16 cellular contexts compared by ENCODE assay signal in the genomic region with DNA sequence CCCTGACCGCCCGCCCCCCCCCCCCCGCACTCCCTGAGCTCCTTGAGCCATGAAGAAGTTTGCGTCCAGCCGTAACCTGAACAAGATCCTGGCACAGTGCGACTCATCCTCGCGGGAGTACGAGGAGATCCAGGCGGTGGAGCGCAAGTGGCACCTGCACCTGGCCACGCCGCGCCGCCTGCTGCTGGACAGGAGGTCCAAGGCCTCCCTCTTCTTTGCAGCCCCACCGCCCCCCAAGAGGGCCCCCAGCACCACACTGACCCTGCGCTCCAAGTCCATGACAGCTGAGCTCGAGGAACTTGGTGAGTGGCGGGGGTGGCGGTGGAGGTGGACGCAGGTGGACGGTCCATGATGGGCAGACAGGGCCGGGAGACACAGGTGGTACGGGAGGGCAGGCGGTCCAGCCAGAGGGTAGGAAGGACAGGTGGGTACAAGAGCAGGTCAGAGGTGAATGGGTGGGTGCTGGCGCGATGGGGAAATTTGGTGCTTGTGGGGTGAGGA. TPM values are rescaled to one million over a fixed set of nuclear protein-coding genes. Genes with fewer than 3 reads are reported as not detected.
DNase-seq lines count a peak whose midpoint lies in the region; ATAC-seq and TF ChIP-seq lines count a peak whose summit lies in the region.
"Had no signal": no experiment of that assay in that cellular context is flagged by ENCODE, and none has a peak within 500 bp of the region (broad histone marks: within the 10 kb centered on the region; RNA-seq: fewer than 3 reads in every experiment).

No MANE protein-coding gene starts in this region.

- H4K5ac ChIP-seq in H9 (ENCODE audit: insufficient read length, low read depth, low read length), result no peak overlapping the region

- no peak overlapping the region for H3K4me2 ChIP-seq in H9 (ENCODE audit: insufficient read depth, insufficient read length, low read length)

- TF ChIP-seq CTCF in H9 (conservative IDR thresholded peaks at IDR 0.05) (no peak), WTC11 (IDR thresholded peaks at IDR 0.05) (no peak)

- H3K23ac ChIP-seq in H9 (ENCODE audit: insufficient read length, low read depth, low read length), result no peak overlapping the region

- H3K18ac ChIP-seq in H9 (ENCODE audit: insufficient read length, low read depth, low read length), result peak overlapping the region; percentile 21

- H2BK120ac ChIP-seq in H9 (ENCODE audit: low read depth, low read length, poor library complexity, severe bottlenecking), result no peak overlapping the region

- ATAC-seq in WTC11 (no peak), left ventricle myocardium superior (no peak), HG02571 (IDR thresholded peaks at IDR 0.05; ENCODE audit: unreplicated experiment) (no peak)
- ATAC-seq: PC-3, T-cell had no signal

- H3K27ac Mint-ChIP-seq in H9 (no peak overlapping the region), WTC11 (no peak overlapping the region)
- H3K27ac Mint-ChIP-seq: T-cell had no signal

- H3K14ac ChIP-seq in H9 (ENCODE audit: insufficient read depth, low read length), result no peak overlapping the region

- intact Hi-C loops in left ventricle myocardium superior (cut with micrococcal nuclease) (no loop called here), posterior cingulate gyrus (cut with DNase I) (no loop called here)

- POLR2A ChIA-PET in WTC11 (lab: Charles Lee), result no interaction called here

- H3K27me3 Mint-ChIP-seq in H9 (ENCODE audit: low read depth), result peaks cover 5% of the 10 kb centered on the region; the same call in 1 of the 2 replicates
- no peaks in the 10 kb centered on the region for H3K27me3 Mint-ChIP-seq in WTC11 (ENCODE audit: low read depth)

- CTCF ChIA-PET in WTC11 (lab: Charles Lee), result no interaction called here

- H3K79me1 ChIP-seq in H9 (ENCODE audit: insufficient read depth, low read depth, low read length, poor library complexity, severe bottlenecking), result no peaks in the 10 kb centered on the region

- no peak overlapping the region for H3K56ac ChIP-seq in H9 (ENCODE audit: insufficient read length, low read depth, low read length)

- H3K27ac ChIP-seq in H9 (ENCODE audit: insufficient read length, low read depth, low read length), result no peak overlapping the region
- H3K27ac ChIP-seq: esophagus squamous epithelium, gastroesophageal sphincter had no signal

- H3K79me2 ChIP-seq in H9 (ENCODE audit: insufficient read depth, low read length), result no peaks in the 10 kb centered on the region

- no peak overlapping the region for H3K4ac ChIP-seq in H9 (ENCODE audit: low read depth, low read length)

- no peaks in the 10 kb centered on the region for H3K23me2 ChIP-seq in H9 (ENCODE audit: insufficient read length, low read depth, low read length, poor library complexity, severe bottlenecking)

- H3K9ac ChIP-seq in H9 (ENCODE audit: extremely low read depth, insufficient read length, low read length), result no peak overlapping the region

- no peak overlapping the region for H2BK20ac ChIP-seq in H9 (ENCODE audit: low read depth, low read length, poor library complexity, severe bottlenecking)

- H3T11ph ChIP-seq in H9 (ENCODE audit: low read length), result no peak overlapping the region

- no CpG with 5 or more reads among the region's 27 CpGs for WGBS in H9 (ENCODE audit: extremely low coverage, insufficient read length, low lambda C conversion rate)

- H4K91ac ChIP-seq in H9 (ENCODE audit: insufficient read length, low read depth, low read length), result no peak overlapping the region

- H3K4me1 Mint-ChIP-seq in H9 (peaks cover 4 to 11% of the 10 kb centered on the region in 2 experiments; a peak in 2 of 4 replicates), WTC11 (no peaks in the 10 kb centered on the region)

- no peaks in the 10 kb centered on the region for H3K9me3 Mint-ChIP-seq in H9
- no peaks in the 10 kb centered on the region for H3K9me3 Mint-ChIP-seq in WTC11
- H3K9me3 Mint-ChIP-seq: CD8-positive, alpha-beta memory T cell; T-cell had no signal

- H3K4me1 ChIP-seq in H9 (ENCODE audit: insufficient read depth, low read length), result no peaks in the 10 kb centered on the region

- H2BK15ac ChIP-seq in H9 (ENCODE audit: low read depth, low read length), result no peak overlapping the region

- H4K8ac ChIP-seq in H9 (replicated peaks; ENCODE audit: insufficient read length, low read depth, low read length), result no peak overlapping the region

- H4K20me1 ChIP-seq in H9 (ENCODE audit: control insufficient read depth, insufficient read depth, insufficient read length), result no peaks in the 10 kb centered on the region

- DNase-seq in H9, result no peak
- DNase-seq in WTC11 (ENCODE audit: low spot score), result no peak
- peak; percentile 23 for DNase-seq in left ventricle myocardium superior
- peak in 6 of 10 donors; percentile 6 to 80 (median 46) for DNase-seq in posterior cingulate gyrus
- no peak for DNase-seq in NOMO-1 treated with dmso at 0.1 percent for 144 hours (lab: John Stamatoyannopoulos, UW; ENCODE audit: unreplicated experiment)
- no peak for DNase-seq in stimulated activated naive CD4-positive, alpha-beta T cell (lab: John Stamatoyannopoulos, UW)
- DNase-seq: activated CD4-positive, alpha-beta T cell treated with anti-CD3 and anti-CD28 coated beads, Interleukin-2, amount 50 U/mL, for 1 hour; activated effector memory CD4-positive, alpha-beta T cell treated with anti-CD3 and anti-CD28 coated beads, Interleukin-2, amount 50 U/mL, for 16 hours; central memory CD4-positive, alpha-beta T cell; esophagus squamous epithelium; HCEC 1CT; PC-3; T-cell had no signal

- no peak overlapping the region for H2BK5ac ChIP-seq in H9 (ENCODE audit: insufficient read length, low read length)

- H2AK5ac ChIP-seq in H9 (ENCODE audit: insufficient read length, low read length), result no peak overlapping the region

- no peak overlapping the region for H2BK12ac ChIP-seq in H9 (ENCODE audit: insufficient read length, low read depth, low read length)

- peaks cover 0 to 12% (median 0%) of the 10 kb centered on the region in 3 experiments; a peak in 3 of 7 replicates for H3K36me3 Mint-ChIP-seq in H9 (ENCODE audit: insufficient read depth in 1 of 3, low read depth in 3 of 3)
- H3K36me3 Mint-ChIP-seq in WTC11, result no peaks in the 10 kb centered on the region
- H3K36me3 Mint-ChIP-seq: CD8-positive, alpha-beta memory T cell; T-cell had no signal

- H3K9me3 ChIP-seq in H9 (ENCODE audit: control insufficient read depth, low read depth, low read length), result no peaks in the 10 kb centered on the region
- H3K9me3 ChIP-seq: esophagus squamous epithelium, gastroesophageal sphincter had no signal

- H3K4me3 Mint-ChIP-seq in H9 (peak overlapping the region in 1 of 2 experiments; percentile 31; a peak in 1 of 5 replicates), WTC11 (peak overlapping the region; percentile 24; the same call in 1 of the 2 replicates)
- H3K4me3 Mint-ChIP-seq: CD8-positive, alpha-beta memory T cell; T-cell had no signal

- no peak overlapping the region for H2AFZ ChIP-seq in H9 (ENCODE audit: low read length)

- no peaks in the 10 kb centered on the region for H3K27me3 ChIP-seq in H9 (ENCODE audit: insufficient read depth, low read length)
- H3K27me3 ChIP-seq: esophagus squamous epithelium, gastroesophageal sphincter had no signal

TF ChIP-seq in WTC11, 78 proteins besides CTCF, POLR2A, EP300 and RAD21 (continues in another document):
- TF ChIP-seq ZNF121 (CRISPR knock-in tag; IDR thresholded peaks at IDR 0.05), result no peak
- no peak for TF ChIP-seq GABPB1 (CRISPR knock-in tag; IDR thresholded peaks at IDR 0.05)
- no peak for TF ChIP-seq NR1H2 (CRISPR knock-in tag; IDR thresholded peaks at IDR 0.05)
- TF ChIP-seq PRRX2 (CRISPR knock-in tag; IDR thresholded peaks at IDR 0.05), result no peak
- TF ChIP-seq, protein P1, sequence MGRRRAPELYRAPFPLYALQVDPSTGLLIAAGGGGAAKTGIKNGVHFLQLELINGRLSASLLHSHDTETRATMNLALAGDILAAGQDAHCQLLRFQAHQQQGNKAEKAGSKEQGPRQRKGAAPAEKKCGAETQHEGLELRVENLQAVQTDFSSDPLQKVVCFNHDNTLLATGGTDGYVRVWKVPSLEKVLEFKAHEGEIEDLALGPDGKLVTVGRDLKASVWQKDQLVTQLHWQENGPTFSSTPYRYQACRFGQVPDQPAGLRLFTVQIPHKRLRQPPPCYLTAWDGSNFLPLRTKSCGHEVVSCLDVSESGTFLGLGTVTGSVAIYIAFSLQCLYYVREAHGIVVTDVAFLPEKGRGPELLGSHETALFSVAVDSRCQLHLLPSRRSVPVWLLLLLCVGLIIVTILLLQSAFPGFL (CRISPR knock-in tag; IDR thresholded peaks at IDR 0.05; ENCODE audit: borderline replicate concordance), result no peak
- TF ChIP-seq ZNF671 (CRISPR knock-in tag; IDR thresholded peaks at IDR 0.05), result no peak
- TF ChIP-seq, protein P2, sequence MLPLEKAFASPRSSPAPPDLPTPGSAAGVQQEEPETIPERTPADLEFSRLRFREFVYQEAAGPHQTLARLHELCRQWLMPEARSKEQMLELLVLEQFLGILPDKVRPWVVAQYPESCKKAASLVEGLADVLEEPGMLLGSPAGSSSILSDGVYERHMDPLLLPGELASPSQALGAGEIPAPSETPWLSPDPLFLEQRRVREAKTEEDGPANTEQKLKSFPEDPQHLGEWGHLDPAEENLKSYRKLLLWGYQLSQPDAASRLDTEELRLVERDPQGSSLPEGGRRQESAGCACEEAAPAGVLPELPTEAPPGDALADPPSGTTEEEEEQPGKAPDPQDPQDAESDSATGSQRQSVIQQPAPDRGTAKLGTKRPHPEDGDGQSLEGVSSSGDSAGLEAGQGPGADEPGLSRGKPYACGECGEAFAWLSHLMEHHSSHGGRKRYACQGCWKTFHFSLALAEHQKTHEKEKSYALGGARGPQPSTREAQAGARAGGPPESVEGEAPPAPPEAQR (CRISPR knock-in tag; IDR thresholded peaks at IDR 0.05), result no peak
- TF ChIP-seq, protein P3, sequence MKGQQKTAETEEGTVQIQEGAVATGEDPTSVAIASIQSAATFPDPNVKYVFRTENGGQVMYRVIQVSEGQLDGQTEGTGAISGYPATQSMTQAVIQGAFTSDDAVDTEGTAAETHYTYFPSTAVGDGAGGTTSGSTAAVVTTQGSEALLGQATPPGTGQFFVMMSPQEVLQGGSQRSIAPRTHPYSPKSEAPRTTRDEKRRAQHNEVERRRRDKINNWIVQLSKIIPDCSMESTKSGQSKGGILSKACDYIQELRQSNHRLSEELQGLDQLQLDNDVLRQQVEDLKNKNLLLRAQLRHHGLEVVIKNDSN (CRISPR knock-in tag; IDR thresholded peaks at IDR 0.05), result no peak

RNA-seq across cellular contexts. Expression of a gene that starts 32.1 kb away (rescaled TPM):
- total RNA-seq in H9 (2021) (0.35 TPM in 1 of 2 replicates, not detected in the other), WTC11 (2021) (0.18 to 0.55 TPM (median 0.46 TPM) in 3 replicates), left ventricle myocardium superior (not detected)
- total RNA-seq: CD8-positive, alpha-beta memory T cell; esophagus squamous epithelium; gastroesophageal sphincter; PC-3; T-cell had no signal

RNA-seq across cellular contexts. Expression of a gene that starts 33.3 kb away (rescaled TPM):
- total RNA-seq in H9 (2021), result 8.4 and 8.7 TPM in 2 replicates
- total RNA-seq in WTC11 (2021), result 9.6 to 10.5 TPM (median 9.7 TPM) in 3 replicates
- total RNA-seq in left ventricle myocardium superior, result 22.9 TPM

Comparison
In these comparisons a context has a peak if more than half of its experiments do, and no peak if none do; other contexts are left out.
1. DNase-seq: peak in left ventricle myocardium superior (single experiment) and posterior cingulate gyrus (6 of 10); none in H9 (single experiment), WTC11 (single experiment), NOMO-1 treated with dmso at 0.1 percent for 144 hours (single experiment) and stimulated activated naive CD4-positive, alpha-beta T cell (0 of 6).